ENCODE assay signal across 14 cellular contexts in genomic region chr1:168285419-168285790, GRCh38. TPM values are rescaled to one million over a fixed set of nuclear protein-coding genes. Genes with fewer than 3 reads are reported as not detected.
DNase-seq lines count a peak whose midpoint lies in the region; TF ChIP-seq lines count a peak whose summit lies in the region.
"Had no signal": no experiment of that assay in that cellular context is flagged by ENCODE, and none has a peak within 500 bp of the region (broad histone marks: within the 10 kb centered on the region; RNA-seq: fewer than 3 reads in every experiment).

No MANE protein-coding gene starts in this region.

- DNase-seq in DMS53 (lab: John Stamatoyannopoulos, UW) = peak; percentile 66
- peak; percentile 13 for DNase-seq in H4 (ENCODE audit: low spot score)
- DNase-seq in NCI-H69 (lab: John Stamatoyannopoulos, UW) = peak; percentile 75
- DNase-seq in kidney epithelial cell (ENCODE audit: low read depth) = peak; percentile 23
- DNase-seq in activated CD4-positive, alpha-beta T cell treated with anti-CD3 and anti-CD28 coated beads, Interleukin-2, amount 50 U/mL, for 1 hour = no peak
- DNase-seq in NCI-H1694 treated with DMSO at 0.1 percent for 48 hours (lab: John Stamatoyannopoulos, UW) = no peak
- no peak for DNase-seq in stimulated activated CD4-positive, alpha-beta T cell treated with anti-CD3 and anti-CD28 coated beads, Interleukin-4, amount 100 ng/mL, for 1 hour
- DNase-seq: left ventricle myocardium inferior; naive B cell; stimulated activated CD4-positive, alpha-beta T cell treated with anti-CD3 and anti-CD28 coated beads, Interleukin-15, amount 100 ng/mL, for 24 hours; WERI-Rb-1 had no signal

- no peaks in the 10 kb centered on the region for H3K36me3 ChIP-seq in kidney epithelial cell (ENCODE audit: control insufficient read depth, insufficient read depth, low read length)
- H3K36me3 ChIP-seq: ascending aorta, suprapubic skin, WERI-Rb-1 had no signal

- H3K4me3 ChIP-seq in kidney epithelial cell (ENCODE audit: low read depth, low read length) = no peak overlapping the region
- H3K4me3 ChIP-seq: ascending aorta; BLaER1 treated with 17β-estradiol and CSF1 and Interleukin-3, amounts not matched to agents 10 nM and 100 nM; left ventricle myocardium inferior; suprapubic skin had no signal

- no peak for TF ChIP-seq CTCF in kidney epithelial cell (IDR thresholded peaks at IDR 0.05; ENCODE audit: insufficient read depth, low read length, poor library complexity, severe bottlenecking)

- no peaks in the 10 kb centered on the region for H3K27me3 ChIP-seq in kidney epithelial cell (ENCODE audit: control insufficient read depth, insufficient read depth, low read length)
- H3K27me3 ChIP-seq: ascending aorta; BLaER1 treated with 17β-estradiol and CSF1 and Interleukin-3, amounts not matched to agents 10 nM and 100 nM; suprapubic skin had no signal

RNA-seq across cellular contexts. Expression of gene TBX19, which starts 4.7 kb away (rescaled TPM):
- total RNA-seq in H4 (2014; rRNA removed; shearing (Covaris generic)) = 0.17 TPM in 1 of 2 replicates, not detected in the other
- 2.9 and 4.7 TPM in 2 replicates for total RNA-seq in kidney epithelial cell

RNA-seq across cellular contexts. Expression of gene SFT2D2, which starts 59.6 kb away (rescaled TPM):
- total RNA-seq in H4 (2014; rRNA removed; shearing (Covaris generic)) = 20.5 and 30.1 TPM in 2 replicates
- 42.1 and 44.2 TPM in 2 replicates for total RNA-seq in kidney epithelial cell

Comparison
In these comparisons a context has a peak if more than half of its experiments do, and no peak if none do; other contexts are left out.
1. DNase-seq: peak in DMS53 (single experiment), H4 (single experiment), NCI-H69 (single experiment) and kidney epithelial cell (single experiment); none in activated CD4-positive, alpha-beta T cell treated with anti-CD3 and anti-CD28 coated beads, Interleukin-2, amount 50 U/mL, for 1 hour (single experiment), NCI-H1694 treated with DMSO at 0.1 percent for 48 hours (single experiment) and stimulated activated CD4-positive, alpha-beta T cell treated with anti-CD3 and anti-CD28 coated beads, Interleukin-4, amount 100 ng/mL, for 1 hour (single experiment).